ENCODE assay signal across 14 cellular contexts in the genomic region with DNA sequence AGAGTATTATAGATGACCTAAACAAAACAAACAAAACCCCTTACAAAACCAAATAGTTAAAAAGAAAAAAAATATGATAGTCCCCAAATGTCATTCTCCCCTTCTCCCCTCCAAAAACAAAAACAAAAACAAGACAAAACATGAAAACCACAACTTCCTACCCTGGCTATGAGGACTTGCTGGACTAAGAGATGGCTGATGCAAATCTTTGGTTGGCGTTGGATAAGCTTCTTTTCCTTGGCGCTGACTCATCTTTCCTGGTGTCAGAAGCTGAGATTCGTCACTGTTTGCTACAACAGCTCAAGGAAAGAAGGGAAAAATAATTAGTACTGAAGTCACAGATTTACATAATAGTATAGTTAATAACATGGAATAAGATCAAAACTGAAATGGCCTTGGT.
DNase-seq lines count a peak whose midpoint lies in the region; ATAC-seq, FAIRE-seq and TF ChIP-seq lines count a peak whose summit lies in the region.
"Had no signal": no experiment of that assay in that cellular context is flagged by ENCODE, and none has a peak within 500 bp of the region (broad histone marks: within the 10 kb centered on the region; RNA-seq: fewer than 3 reads in every experiment).

No MANE protein-coding gene starts in this region.

- DNase-seq in CD14-positive monocyte (ENCODE audit: low spot score) (peak; percentile 50), HTR-8/SVneo (ENCODE audit: insufficient read length, low spot score) (peak; percentile 53), brain microvascular endothelial cell (peak; percentile 89), left lung (no peak), ovary (no peak), NCI-H524 treated with DMSO at 0.1 percent for 48 hours (lab: John Stamatoyannopoulos, UW) (no peak), NCI-H1436 treated with DMSO at 0.1 percent for 48 hours (lab: John Stamatoyannopoulos, UW) (no peak)
- DNase-seq: activated CD8-positive, alpha-beta memory T cell treated with anti-CD3 and anti-CD28 coated beads, Interleukin-2, amount 10 ng/mL, durations not matched to agents 7 days and 5 days; amygdala; NK-92 treated with Interleukin-12 subunit alpha and Interleukin-12 subunit beta, amount 100 ng/mL, for 24 hours; posterior cingulate gyrus; tibial artery had no signal

- H3K27me3 ChIP-seq in brain microvascular endothelial cell (replicated peaks) (no peaks in the 10 kb centered on the region), left lung (no peaks in the 10 kb centered on the region), ovary (no peaks in the 10 kb centered on the region)
- H3K27me3 ChIP-seq: tibial artery had no signal

- H3K27me3 Mint-ChIP-seq in CD14-positive monocyte (ENCODE audit: low read depth in 3 of 3), result no peaks in the 10 kb centered on the region
- H3K27me3 Mint-ChIP-seq: activated CD8-positive, alpha-beta memory T cell treated with anti-CD3 and anti-CD28 coated beads, Interleukin-2, amount 10 ng/mL, durations not matched to agents 7 days and 5 days had no signal

- peaks cover 16 to 32% of the 10 kb centered on the region in 2 donors for H3K36me3 Mint-ChIP-seq in CD14-positive monocyte

- H3K27ac Mint-ChIP-seq in CD14-positive monocyte, result peak overlapping the region; percentile 52 to 86 (median 75)
- H3K27ac Mint-ChIP-seq: activated CD8-positive, alpha-beta memory T cell treated with anti-CD3 and anti-CD28 coated beads, Interleukin-2, amount 10 ng/mL, durations not matched to agents 7 days and 5 days had no signal

- no peak overlapping the region for H3K4me3 ChIP-seq in brain microvascular endothelial cell (ENCODE audit: low read depth, low read length)
- H3K4me3 ChIP-seq in left lung, result no peak overlapping the region
- no peak overlapping the region for H3K4me3 ChIP-seq in ovary
- H3K4me3 ChIP-seq: tibial artery had no signal

- FAIRE-seq in HTR-8/SVneo (lab: Jason Lieb, UNC), result no peak
- FAIRE-seq: GM12891 had no signal

- in situ Hi-C loops in brain microvascular endothelial cell (cut with HindIII; ENCODE audit: low pct_ligation_motif_present, low sequenced_read_pairs), result no loop called here

- no peaks in the 10 kb centered on the region for H3K9me3 Mint-ChIP-seq in CD14-positive monocyte

- H3K9me3 ChIP-seq in left lung (no peaks in the 10 kb centered on the region), ovary (no peaks in the 10 kb centered on the region)
- H3K9me3 ChIP-seq: tibial artery had no signal

- H3K4me3 Mint-ChIP-seq in CD14-positive monocyte, result no peak overlapping the region
- H3K4me3 Mint-ChIP-seq: activated CD8-positive, alpha-beta memory T cell treated with anti-CD3 and anti-CD28 coated beads, Interleukin-2, amount 10 ng/mL, durations not matched to agents 7 days and 5 days had no signal

- TF ChIP-seq EP300 in ovary (IDR thresholded peaks at IDR 0.05), result no peak

- TF ChIP-seq POLR2A in ovary (IDR thresholded peaks at IDR 0.05), result no peak

- H3K36me3 ChIP-seq in brain microvascular endothelial cell (replicated peaks) (no peaks in the 10 kb centered on the region), left lung (no peaks in the 10 kb centered on the region), ovary (no peaks in the 10 kb centered on the region)
- H3K36me3 ChIP-seq: tibial artery had no signal

- intact Hi-C loops in CD14-positive monocyte (cut with micrococcal nuclease) (loop anchor here in 1 of 2 donors (10.0 kb wide), 1 partner anchor 106 kb away; the partner anchor contains the start of gene BBS10), left lung (cut with DNase I) (no loop called here), ovary (cut with DNase I) (no loop called here)

- no peak for TF ChIP-seq CTCF in CD14-positive monocyte (IDR thresholded peaks at IDR 0.05)
- no peak for TF ChIP-seq CTCF in brain microvascular endothelial cell (IDR thresholded peaks at IDR 0.05; ENCODE audit: low read depth, low read length, missing control alignments)
- no peak for TF ChIP-seq CTCF in left lung (IDR thresholded peaks at IDR 0.05)
- TF ChIP-seq CTCF in ovary (IDR thresholded peaks at IDR 0.05), result no peak

- H3K27ac ChIP-seq in brain microvascular endothelial cell (peak overlapping the region; percentile 60), left lung (peak overlapping the region in 1 of 2 donors; percentile 19), ovary (no peak overlapping the region)
- H3K27ac ChIP-seq: tibial artery had no signal

- WGBS in ovary, 3 donors, result 93 to 96% (median 95%) methylated on average over 3 of the region's 3 CpGs

- H3K4me1 ChIP-seq in left lung (peaks cover 5 to 27% of the 10 kb centered on the region in 2 donors), ovary (ENCODE audit: insufficient read depth) (no peaks in the 10 kb centered on the region)

- peak; percentile 16 for ATAC-seq in left lung
- no peak for ATAC-seq in GM21360 (IDR thresholded peaks at IDR 0.05; ENCODE audit: unreplicated experiment)
- ATAC-seq: activated CD8-positive, alpha-beta memory T cell treated with anti-CD3 and anti-CD28 coated beads, Interleukin-2, amount 10 ng/mL, durations not matched to agents 7 days and 5 days had no signal

- peaks cover 21% of the 10 kb centered on the region for H3K4me1 Mint-ChIP-seq in CD14-positive monocyte

Comparison
In these comparisons a context has a peak if more than half of its experiments do, and no peak if none do; other contexts are left out.
1. DNase-seq: peak in CD14-positive monocyte (single experiment), HTR-8/SVneo (single experiment) and brain microvascular endothelial cell (single experiment); none in left lung (0 of 2), ovary (0 of 5), NCI-H524 treated with DMSO at 0.1 percent for 48 hours (single experiment) and NCI-H1436 treated with DMSO at 0.1 percent for 48 hours (single experiment).